31 cellular contexts compared by ENCODE assay signal in genomic region chr6:33189625-33190024, GRCh38.
"Had no signal": no experiment of that assay in that cellular context is flagged by ENCODE, and none has a peak within 500 bp of the region (broad histone marks: within the 10 kb centered on the region; RNA-seq: fewer than 3 reads in every experiment).

No MANE protein-coding gene starts in this region.

- H3K9me3 Mint-ChIP-seq: activated naive CD4-positive, alpha-beta T cell treated with anti-CD3 and anti-CD28 coated beads for 36 hours; activated T-cell treated with anti-CD3 and anti-CD28 coated beads, Interleukin-2, amount 50 U/mL, for 4 hours had no signal

- H3K27ac Mint-ChIP-seq: activated CD4-positive, alpha-beta T cell treated with anti-CD3 and anti-CD28 coated beads, Interleukin-2, amount 10 ng/mL, durations not matched to agents 24 days and 14 days; activated CD8-positive, alpha-beta T cell treated with anti-CD3 and anti-CD28 coated beads, Interleukin-2, amount 10 ng/mL, durations not matched to agents 7 days and 5 days; activated naive CD4-positive, alpha-beta T cell treated with anti-CD3 and anti-CD28 coated beads for 36 hours; activated naive CD4-positive, alpha-beta T cell treated with anti-CD3 and anti-CD28 coated beads, Interleukin-2, amount 50 U/mL, for 72 hours; activated T-helper 1 cell treated with anti-CD3 and anti-CD28 coated beads, Interleukin-12 subunit alpha, Interleukin-12 subunit beta, Interleukin-2, Interleukin-4 antibody, amounts not matched to agents 30 ng/mL and 10 ng/mL and 1 ng/mL, durations not matched to agents 14 hours and 24 hours and 36 hours; T-helper 2 cell treated with Interferon-gamma antibody and Interleukin-4, amounts not matched to agents 5 μg/mL and 100 μg/mL, for 36 hours had no signal

- H3K36me3 ChIP-seq: cardiac muscle cell had no signal

- H3K4me3 Mint-ChIP-seq: activated CD4-positive, alpha-beta T cell treated with anti-CD3 and anti-CD28 coated beads, Interleukin-2, amount 10 ng/mL, durations not matched to agents 24 days and 14 days; activated CD8-positive, alpha-beta T cell treated with anti-CD3 and anti-CD28 coated beads, Interleukin-2, amount 10 ng/mL, durations not matched to agents 7 days and 5 days; activated naive CD4-positive, alpha-beta T cell treated with anti-CD3 and anti-CD28 coated beads for 36 hours; activated T-cell treated with anti-CD3 and anti-CD28 coated beads, Interleukin-2, amount 50 U/mL, for 4 hours; activated T-helper 1 cell treated with anti-CD3 and anti-CD28 coated beads, Interleukin-12 subunit alpha, Interleukin-12 subunit beta, Interleukin-2, Interleukin-4 antibody, amounts not matched to agents 30 ng/mL and 10 ng/mL and 1 ng/mL, durations not matched to agents 14 hours and 24 hours and 36 hours; T-helper 2 cell treated with Interferon-gamma antibody and Interleukin-4, amounts not matched to agents 5 μg/mL and 100 μg/mL, for 36 hours had no signal

- FAIRE-seq: TTC549 had no signal

- H3K4me3 ChIP-seq: cardiac muscle cell, SJCRH30, SK-N-MC had no signal

- H3K27ac ChIP-seq: brain microvascular endothelial cell, cardiac muscle cell, SJCRH30, SK-N-MC had no signal

- H3K27me3 ChIP-seq: cardiac muscle cell, SJCRH30 had no signal

- ATAC-seq: activated CD8-positive, alpha-beta T cell treated with anti-CD3 and anti-CD28 coated beads, Interleukin-2, amount 10 ng/mL, durations not matched to agents 7 days and 5 days; activated naive CD4-positive, alpha-beta T cell treated with anti-CD3 and anti-CD28 coated beads, Interleukin-2, amount 50 U/mL, for 72 hours; activated T-cell treated with anti-CD3 and anti-CD28 coated beads, Interleukin-2, amount 50 U/mL, for 4 hours; Panc1 had no signal

- DNase-seq: activated CD4-positive, alpha-beta T cell treated with anti-CD3 and anti-CD28 coated beads, Interleukin-2, amount 10 ng/mL, durations not matched to agents 24 days and 14 days; activated CD4-positive, alpha-beta T cell treated with anti-CD3 and anti-CD28 coated beads, Interleukin-2, amount 50 U/mL, for 4 hours; activated CD8-positive, alpha-beta T cell treated with anti-CD3 and anti-CD28 coated beads, Interleukin-2, amount 10 ng/mL, durations not matched to agents 7 days and 5 days; activated gamma-delta T cell treated with Interleukin-2 at 50 U/mL for 16 hours; activated naive CD4-positive, alpha-beta T cell treated with anti-CD3 and anti-CD28 coated beads for 36 hours; activated T-cell treated with anti-CD3 and anti-CD28 coated beads, Interleukin-2, amount 50 U/mL, for 4 hours; amniotic stem cell; brain microvascular endothelial cell; Kasumi-1; KG1; MM.1S; MV-4-11; NCI-H1092; NCI-H1417 treated with DMSO at 0.1 percent for 48 hours; NCI-H187 treated with DMSO at 0.1 percent for 48 hours; NCI-H2081; NCI-H2171 treated with DMSO at 0.1 percent for 48 hours; NCI-H2227 treated with DMSO at 0.1 percent for 48 hours; NCI-H446; NCI-H510A treated with DMSO at 0.1 percent for 48 hours; NCI-H526 treated with DMSO at 0.1 percent for 48 hours; NCI-H774; SHP77; SJCRH30 had no signal

- H3K9me3 ChIP-seq: SJCRH30 had no signal
